16 cellular contexts compared by ENCODE assay signal in genomic region chr19:36134867-36135266, GRCh38. TPM values are rescaled to one million over a fixed set of nuclear protein-coding genes. Genes with fewer than 3 reads are reported as not detected.
"Had no signal": no experiment of that assay in that cellular context is flagged by ENCODE, and none has a peak within 500 bp of the region (broad histone marks: within the 10 kb centered on the region; RNA-seq: fewer than 3 reads in every experiment).

No MANE protein-coding gene starts in this region.

RNA-seq across cellular contexts. Expression of gene COX7A1, which starts 17.4 kb away (rescaled TPM):
- total RNA-seq: activated B cell treated with CpG ODN at 0.5 μM for 24 hours; activated CD8-positive, alpha-beta T cell treated with anti-CD3 and anti-CD28 coated beads for 36 hours; activated T-cell treated with anti-CD3 and anti-CD28 coated beads, Interleukin-2, amount 50 U/mL, for 4 hours; activated T-helper 17 cell treated with anti-CD3 and anti-CD28 coated beads, Interleukin-2, amount 50 U/mL, for 72 hours; chondrocyte; T-cell; T-helper 2 cell treated with Interferon-gamma antibody and Interleukin-4, amounts not matched to agents 100 ng/mL and 5 ng/mL, for 36 hours had no signal

RNA-seq across cellular contexts. Expression of gene OVOL3, which starts 23.9 kb away (rescaled TPM):
- total RNA-seq: activated B cell treated with CpG ODN at 0.5 μM for 24 hours; activated CD8-positive, alpha-beta T cell treated with anti-CD3 and anti-CD28 coated beads for 36 hours; activated T-cell treated with anti-CD3 and anti-CD28 coated beads, Interleukin-2, amount 50 U/mL, for 4 hours; activated T-helper 17 cell treated with anti-CD3 and anti-CD28 coated beads, Interleukin-2, amount 50 U/mL, for 72 hours; astrocyte; chondrocyte; dermis microvascular lymphatic vessel endothelial cell; endothelial cell of umbilical vein; epithelial cell of proximal tubule; esophagus mucosa; foreskin keratinocyte; gastrocnemius medialis; heart left ventricle; T-cell; T-helper 2 cell treated with Interferon-gamma antibody and Interleukin-4, amounts not matched to agents 100 ng/mL and 5 ng/mL, for 36 hours had no signal
- polyA plus RNA-seq: adipose tissue, endothelial cell of umbilical vein, foreskin keratinocyte, heart left ventricle had no signal
